12 cellular contexts compared by ENCODE assay signal in genomic region chr18:57107141-57107832, GRCh38. TPM values are rescaled to one million over a fixed set of nuclear protein-coding genes. Genes with fewer than 3 reads are reported as not detected.
DNase-seq lines count a peak whose midpoint lies in the region; FAIRE-seq and TF ChIP-seq lines count a peak whose summit lies in the region.
"Had no signal": no experiment of that assay in that cellular context is flagged by ENCODE, and none has a peak within 500 bp of the region (broad histone marks: within the 10 kb centered on the region; RNA-seq: fewer than 3 reads in every experiment).

No MANE protein-coding gene starts in this region.

- no peak overlapping the region for H3K27ac Mint-ChIP-seq in activated T-cell treated with anti-CD3 and anti-CD28 coated beads, Interleukin-2, amount 50 U/mL, for 24 hours
- H3K27ac Mint-ChIP-seq: H9; natural killer cell treated with Interleukin-12 subunit alpha and Interleukin-12 subunit beta and Interleukin-15 and Interleukin-18, amount 100 ng/mL, for 72 hours had no signal

- no peaks in the 10 kb centered on the region for H3K36me3 Mint-ChIP-seq in activated T-cell treated with anti-CD3 and anti-CD28 coated beads, Interleukin-2, amount 50 U/mL, for 24 hours (ENCODE audit: low read depth)
- H3K36me3 Mint-ChIP-seq: natural killer cell treated with Interleukin-12 subunit alpha and Interleukin-12 subunit beta and Interleukin-15 and Interleukin-18, amount 100 ng/mL, for 72 hours had no signal

- H3K27me3 Mint-ChIP-seq in activated T-cell treated with anti-CD3 and anti-CD28 coated beads, Interleukin-2, amount 50 U/mL, for 24 hours = peaks cover 11% of the 10 kb centered on the region

- FAIRE-seq in H54 (lab: Jason Lieb, UNC) = no peak

- peak; percentile 32 for DNase-seq in H7
- peak; percentile 58 for DNase-seq in NOMO-1 treated with DMSO at 0.1 percent for 48 hours (lab: John Stamatoyannopoulos, UW; ENCODE audit: unreplicated experiment)
- peak; percentile 36 for DNase-seq in ecto neural progenitor cell (ENCODE audit: low spot score)
- peak; percentile 45 for DNase-seq in renal cortical epithelial cell (ENCODE audit: low read depth)
- DNase-seq in H54 (ENCODE audit: insufficient read length, low spot score) = no peak
- DNase-seq in NCI-H2107 (lab: John Stamatoyannopoulos, UW) = no peak
- DNase-seq in NCI-H1694 (lab: John Stamatoyannopoulos, UW) = no peak
- no peak for DNase-seq in activated T-cell treated with anti-CD3 and anti-CD28 coated beads, Interleukin-2, amount 50 U/mL, for 24 hours
- DNase-seq: H9, T-helper 1 cell had no signal

- no peak for TF ChIP-seq POLR2A in H54 (IDR thresholded peaks at IDR 0.05; ENCODE audit: low read depth, low read length)

- H3K4me3 ChIP-seq in H7 (ENCODE audit: insufficient read depth, low read depth, low read length) = no peak overlapping the region
- H3K4me3 ChIP-seq: gastroesophageal sphincter had no signal

- no peak overlapping the region for H3K4me3 Mint-ChIP-seq in activated T-cell treated with anti-CD3 and anti-CD28 coated beads, Interleukin-2, amount 50 U/mL, for 24 hours
- H3K4me3 Mint-ChIP-seq: H9; natural killer cell treated with Interleukin-12 subunit alpha and Interleukin-12 subunit beta and Interleukin-15 and Interleukin-18, amount 100 ng/mL, for 72 hours had no signal

- H3K27me3 ChIP-seq in H7 (ENCODE audit: control insufficient read depth, insufficient read depth, low read length) = no peaks in the 10 kb centered on the region

- H3K36me3 ChIP-seq in H7 (replicated peaks; ENCODE audit: control insufficient read depth, insufficient read depth, low read length) = no peaks in the 10 kb centered on the region
- H3K36me3 ChIP-seq: gastroesophageal sphincter had no signal

- no peaks in the 10 kb centered on the region for H3K9me3 Mint-ChIP-seq in activated T-cell treated with anti-CD3 and anti-CD28 coated beads, Interleukin-2, amount 50 U/mL, for 24 hours

- H3K4me1 Mint-ChIP-seq in activated T-cell treated with anti-CD3 and anti-CD28 coated beads, Interleukin-2, amount 50 U/mL, for 24 hours (ENCODE audit: low read depth) = no peaks in the 10 kb centered on the region
- H3K4me1 Mint-ChIP-seq: H9 had no signal

RNA-seq across cellular contexts. Expression of gene BOD1L2, which starts 39.6 kb away (rescaled TPM):
- 0.07 TPM in 2 replicates for total RNA-seq in H7 (2014; rRNA removed; shearing (Covaris generic))
- not detected in 2 replicates for total RNA-seq in renal cortical epithelial cell
- total RNA-seq: gastroesophageal sphincter; H9; natural killer cell treated with Interleukin-12 subunit alpha and Interleukin-12 subunit beta and Interleukin-15 and Interleukin-18, amount 100 ng/mL, for 72 hours had no signal

Comparison
In these comparisons a context has a peak if more than half of its experiments do, and no peak if none do; other contexts are left out.
1. DNase-seq: peak in H7 (single experiment), NOMO-1 treated with DMSO at 0.1 percent for 48 hours (single experiment), ecto neural progenitor cell (single experiment) and renal cortical epithelial cell (single experiment); none in H54 (single experiment), NCI-H2107 (single experiment), NCI-H1694 (single experiment) and activated T-cell treated with anti-CD3 and anti-CD28 coated beads, Interleukin-2, amount 50 U/mL, for 24 hours (single experiment).